27 cellular contexts compared by ENCODE assay signal in genomic region chr13:90760639-90761038, GRCh38.
"Had no signal": no experiment of that assay in that cellular context is flagged by ENCODE, and none has a peak within 500 bp of the region (broad histone marks: within the 10 kb centered on the region; RNA-seq: fewer than 3 reads in every experiment).

No MANE protein-coding gene starts in this region.

- DNase-seq: dermis blood vessel endothelial cell; effector memory CD4-positive, alpha-beta T cell; heart right ventricle; hippocampal formation; left cardiac atrium; left lung; mesendoderm; midbrain; naive thymus-derived CD4-positive, alpha-beta T cell; nucleus accumbens; stimulated activated CD4-positive, alpha-beta T cell treated with anti-CD3 and anti-CD28 coated beads, Interleukin-12 subunit alpha, Interleukin-12 subunit beta, amount 100 ng/mL, for 4 hours; stimulated activated CD4-positive, alpha-beta T cell treated with anti-CD3 and anti-CD28 coated beads, Interleukin-2, amount 100 ng/mL, for 24 hours; stimulated activated CD4-positive, alpha-beta T cell treated with anti-CD3 and anti-CD28 coated beads, Interleukin-4, amount 100 ng/mL, for 24 hours; stimulated activated naive CD4-positive, alpha-beta T cell treated with Interleukin-2 at 50 U/mL for 16 hours; stomach; thyroid gland; trophoblast cell had no signal

- ATAC-seq: gastroesophageal sphincter; heart right ventricle; left cardiac atrium; left lung; naive thymus-derived CD4-positive, alpha-beta T cell; sciatic nerve; stimulated activated effector memory CD8-positive, alpha-beta T cell treated with anti-CD3 and anti-CD28 coated beads, Interleukin-12 subunit alpha, Interleukin-12 subunit beta, amount 100 ng/mL, for 72 hours had no signal

- H3K27ac ChIP-seq: coronary artery, gastroesophageal sphincter, heart right ventricle, left lung, prostate gland, right atrium auricular region, stomach, thyroid gland, vagina had no signal

- H3K27me3 ChIP-seq: gastroesophageal sphincter, heart right ventricle, left lung, right atrium auricular region, stomach, thyroid gland, vagina had no signal

- H3K4me1 ChIP-seq: gastroesophageal sphincter, heart right ventricle, prostate gland, right atrium auricular region, stomach, vagina had no signal

- H3K36me3 ChIP-seq: gastroesophageal sphincter, heart right ventricle, left lung, prostate gland, right atrium auricular region, stomach, thyroid gland, vagina had no signal

- H3K4me3 ChIP-seq: coronary artery, gastroesophageal sphincter, heart right ventricle, left lung, prostate gland, right atrium auricular region, smooth muscle cell, stomach, thyroid gland, vagina had no signal

- FAIRE-seq: endothelial cell of umbilical vein, islet of Langerhans had no signal
